10 cellular contexts compared by ENCODE assay signal in genomic region chr16:31488630-31489564, GRCh38. TPM values are rescaled to one million over a fixed set of nuclear protein-coding genes. Genes with fewer than 3 reads are reported as not detected.
DNase-seq lines count a peak whose midpoint lies in the region; ATAC-seq, FAIRE-seq and TF ChIP-seq lines count a peak whose summit lies in the region.
"Had no signal": no experiment of that assay in that cellular context is flagged by ENCODE, and none has a peak within 500 bp of the region (broad histone marks: within the 10 kb centered on the region; RNA-seq: fewer than 3 reads in every experiment).

No MANE protein-coding gene starts in this region.

- peaks cover 6% of the 10 kb centered on the region for H3K4me1 Mint-ChIP-seq in activated CD4-positive, alpha-beta T cell treated with anti-CD3 and anti-CD28 coated beads, Interleukin-2, amount 10 ng/mL, durations not matched to agents 7 days and 5 days
- peaks cover 17% of the 10 kb centered on the region for H3K4me1 Mint-ChIP-seq in brain

- POLR2A ChIA-PET in activated CD4-positive, alpha-beta T cell treated with anti-CD3 and anti-CD28 coated beads, Interleukin-2, amount 10 ng/mL, durations not matched to agents 7 days and 5 days (lab: Charles Lee): no interaction called here

- TF ChIP-seq CTCF in brain (conservative IDR thresholded peaks at IDR 0.05): no peak
- peak in 1 of 3 experiments; percentile 33 for TF ChIP-seq CTCF in keratinocyte (optimal IDR thresholded peaks at IDR 0.05 in 1 of 3, IDR thresholded peaks at IDR 0.05 in 1 of 3, conservative IDR thresholded peaks at IDR 0.05 in 1 of 3; ENCODE audit: extremely low read depth in 1 of 3, insufficient read depth in 2 of 3, low read length in 3 of 3)

- DNase-seq in activated CD4-positive, alpha-beta T cell treated with anti-CD3 and anti-CD28 coated beads, Interleukin-2, amount 10 ng/mL, durations not matched to agents 7 days and 5 days: no peak
- no peak for DNase-seq in activated CD4-positive, alpha-beta T cell treated with anti-CD3 and anti-CD28 coated beads, Interleukin-2, amount 50 U/mL, for 1 hour
- no peak for DNase-seq in keratinocyte (ENCODE audit: low read depth, low spot score)
- no peak for DNase-seq in HAP-1 (ENCODE audit: low spot score in 2 of 2)
- DNase-seq: NCI-H2107 had no signal

- no peaks in the 10 kb centered on the region for H4K20me1 ChIP-seq in keratinocyte (ENCODE audit: control insufficient read depth, extremely low read depth, insufficient read depth, low read length)

- H3K36me3 ChIP-seq in keratinocyte (ENCODE audit: control insufficient read depth in 2 of 2, extremely low read depth in 1 of 2, insufficient read depth in 2 of 2, low read length in 2 of 2) (peaks cover 0 to 6% of the 10 kb centered on the region in 2 experiments), stomach smooth muscle (ENCODE audit: control insufficient read depth in 2 of 2, insufficient read depth in 2 of 2, low read length in 2 of 2) (peaks cover 17 to 29% of the 10 kb centered on the region in 2 donors), HAP-1 (replicated peaks) (peaks cover 3% of the 10 kb centered on the region; the same call in 1 of the 2 replicates)

- FAIRE-seq in keratinocyte (lab: Jason Lieb, UNC): no peak

- ATAC-seq in HG03039 (IDR thresholded peaks at IDR 0.05; ENCODE audit: unreplicated experiment): no peak
- ATAC-seq in HG03175 (IDR thresholded peaks at IDR 0.05; ENCODE audit: unreplicated experiment): no peak

- H3K4me3 Mint-ChIP-seq in activated CD4-positive, alpha-beta T cell treated with anti-CD3 and anti-CD28 coated beads, Interleukin-2, amount 10 ng/mL, durations not matched to agents 7 days and 5 days: peak overlapping the region; percentile 41
- H3K4me3 Mint-ChIP-seq in brain: peak overlapping the region; percentile 43 to 68 (median 61)

- H3K27ac ChIP-seq in keratinocyte (ENCODE audit: control insufficient read depth, insufficient read depth, low read length): no peak overlapping the region
- H3K27ac ChIP-seq in stomach smooth muscle (ENCODE audit: low read length): no peak overlapping the region
- H3K27ac ChIP-seq: VCaP had no signal

- H3K9me3 ChIP-seq in keratinocyte (ENCODE audit: control insufficient read depth, low read depth, low read length) (no peaks in the 10 kb centered on the region), stomach smooth muscle (ENCODE audit: control insufficient read depth in 2 of 2, low read length in 2 of 2) (no peaks in the 10 kb centered on the region), HAP-1 (no peaks in the 10 kb centered on the region)

- H3K9me1 ChIP-seq in keratinocyte (ENCODE audit: control insufficient read depth, extremely low read depth, insufficient read depth, low read length): no peaks in the 10 kb centered on the region

- CTCF ChIA-PET in activated CD4-positive, alpha-beta T cell treated with anti-CD3 and anti-CD28 coated beads, Interleukin-2, amount 10 ng/mL, durations not matched to agents 7 days and 5 days (lab: Charles Lee): interaction anchor here (1.2 to 2.1 kb wide), 4 partner anchors 10 to 372 kb away, joined by 4 to 6 read pairs (median 4); no protein-coding TSS in a partner anchor

- H3K4me1 ChIP-seq in keratinocyte (ENCODE audit: control insufficient read depth, extremely low read depth, insufficient read depth, low read length) (peaks cover 14% of the 10 kb centered on the region), stomach smooth muscle (ENCODE audit: control insufficient read depth, insufficient read depth, low read length) (peaks cover 18% of the 10 kb centered on the region), HAP-1 (no peaks in the 10 kb centered on the region)

- H3K27me3 ChIP-seq in keratinocyte (ENCODE audit: control insufficient read depth, extremely low read depth, insufficient read depth, low read length) (peaks cover 16% of the 10 kb centered on the region), stomach smooth muscle (ENCODE audit: control insufficient read depth in 1 of 2, insufficient read depth in 2 of 2, low read length in 2 of 2) (peaks cover 25 to 31% of the 10 kb centered on the region in 2 donors), HAP-1 (ENCODE audit: low read depth) (no peaks in the 10 kb centered on the region)

- H3K9me3 Mint-ChIP-seq in activated CD4-positive, alpha-beta T cell treated with anti-CD3 and anti-CD28 coated beads, Interleukin-2, amount 10 ng/mL, durations not matched to agents 7 days and 5 days: no peaks in the 10 kb centered on the region
- no peaks in the 10 kb centered on the region for H3K9me3 Mint-ChIP-seq in brain

- dilution Hi-C loops in keratinocyte (cut with MboI; ENCODE audit: extremely low pct_ligation_motif_present, low sequenced_read_pairs): no loop called here

- peak overlapping the region; percentile 91 for H2AFZ ChIP-seq in keratinocyte (ENCODE audit: control insufficient read depth, low read length)

- H3K4me2 ChIP-seq in keratinocyte (ENCODE audit: control insufficient read depth, extremely low read depth, insufficient read depth, low read depth, low read length): peak overlapping the region; percentile 91

- H3K36me3 Mint-ChIP-seq in activated CD4-positive, alpha-beta T cell treated with anti-CD3 and anti-CD28 coated beads, Interleukin-2, amount 10 ng/mL, durations not matched to agents 7 days and 5 days (ENCODE audit: low read depth): peaks cover 5% of the 10 kb centered on the region
- H3K36me3 Mint-ChIP-seq in brain: peaks cover 26% of the 10 kb centered on the region

- H3K4me3 ChIP-seq in keratinocyte (ENCODE audit: control insufficient read depth in 2 of 3, extremely low read depth in 1 of 3, insufficient read depth in 2 of 3, low read depth in 1 of 3, low read length in 3 of 3) (peak overlapping the region in 1 of 3 experiments; percentile 72), stomach smooth muscle (ENCODE audit: low read length in 2 of 2) (peak overlapping the region; percentile 68 to 76), HAP-1 (no peak overlapping the region)

- in situ Hi-C loops in HAP-1 (cut with MboI; ENCODE audit: low sequenced_read_pairs): no loop called here

- peaks cover 6% of the 10 kb centered on the region for H3K27me3 Mint-ChIP-seq in activated CD4-positive, alpha-beta T cell treated with anti-CD3 and anti-CD28 coated beads, Interleukin-2, amount 10 ng/mL, durations not matched to agents 7 days and 5 days
- peaks cover 40% of the 10 kb centered on the region for H3K27me3 Mint-ChIP-seq in brain

- H3K9ac ChIP-seq in keratinocyte (ENCODE audit: control insufficient read depth, extremely low read depth, insufficient read depth, low read length) (no peak overlapping the region), stomach smooth muscle (ENCODE audit: low read length in 2 of 2) (peak overlapping the region in 1 of 2 donors; percentile 8)

- H3K79me2 ChIP-seq in keratinocyte (ENCODE audit: control insufficient read depth, insufficient read depth, low read length): no peaks in the 10 kb centered on the region

- peak overlapping the region; percentile 13 for H3K27ac Mint-ChIP-seq in activated CD4-positive, alpha-beta T cell treated with anti-CD3 and anti-CD28 coated beads, Interleukin-2, amount 10 ng/mL, durations not matched to agents 7 days and 5 days
- peak overlapping the region in 1 of 5 experiments; percentile 80 for H3K27ac Mint-ChIP-seq in brain

RNA-seq across cellular contexts. Expression of gene SLC5A2, which starts 6.0 kb away (rescaled TPM):
- total RNA-seq in activated CD4-positive, alpha-beta T cell treated with anti-CD3 and anti-CD28 coated beads, Interleukin-2, amount 10 ng/mL, durations not matched to agents 7 days and 5 days: under 1 TPM in 1 of 2 experiments, not detected in 1; 0.52 TPM
- polyA plus RNA-seq in brain (ENCODE audit: insufficient read depth, low read depth, low replicate concordance) (3.7 TPM), keratinocyte (0.03 TPM in 2 of 3 replicates, not detected in the other)
- polyA plus RNA-seq in keratinocyte (2011; ENCODE audit: low read depth): not detected
- not detected in 2 replicates for polyA plus RNA-seq in keratinocyte (2011; cell fraction: cytosol; rRNA removed)
- polyA plus RNA-seq in keratinocyte (2011; cell fraction: nucleus; rRNA removed): 0.04 TPM in 1 of 2 replicates, not detected in the other
- polyA plus RNA-seq in keratinocyte (2012; ENCODE audit: low replicate concordance): 0.89 TPM in 1 of 2 replicates, not detected in the other
- not detected in 3 replicates for polyA minus RNA-seq in keratinocyte
- polyA minus RNA-seq in keratinocyte (2011; cell fraction: cytosol; rRNA and poly(A)+ RNA removed): not detected
- not detected in 2 replicates for polyA minus RNA-seq in keratinocyte (2011; cell fraction: nucleus; rRNA and poly(A)+ RNA removed)

RNA-seq across cellular contexts. Expression of gene TGFB1I1, which starts 16.9 kb away (rescaled TPM):
- total RNA-seq in activated CD4-positive, alpha-beta T cell treated with anti-CD3 and anti-CD28 coated beads, Interleukin-2, amount 10 ng/mL, durations not matched to agents 7 days and 5 days: under 1 TPM; 0.20 to 0.48 TPM
- polyA plus RNA-seq in brain (ENCODE audit: insufficient read depth, low read depth, low replicate concordance) (15.8 TPM), keratinocyte (3.7 to 14.0 TPM (median 5.5 TPM) in 3 replicates)
- polyA plus RNA-seq in keratinocyte (2011; ENCODE audit: low read depth): 1.1 TPM
- 9.0 and 12.1 TPM in 2 replicates for polyA plus RNA-seq in keratinocyte (2011; cell fraction: cytosol; rRNA removed)
- polyA plus RNA-seq in keratinocyte (2011; cell fraction: nucleus; rRNA removed): 11.4 and 14.5 TPM in 2 replicates
- 4.3 and 20.4 TPM in 2 replicates for polyA plus RNA-seq in keratinocyte (2012; ENCODE audit: low replicate concordance)
- 4.4 to 17.5 TPM (median 5.2 TPM) in 3 replicates for polyA minus RNA-seq in keratinocyte
- polyA minus RNA-seq in keratinocyte (2011; cell fraction: cytosol; rRNA and poly(A)+ RNA removed): 17.8 TPM
- polyA minus RNA-seq in keratinocyte (2011; cell fraction: nucleus; rRNA and poly(A)+ RNA removed): 2.8 and 5.0 TPM in 2 replicates

RNA-seq across cellular contexts. Expression of gene RUSF1, which starts 19.3 kb away (rescaled TPM):
- total RNA-seq in activated CD4-positive, alpha-beta T cell treated with anti-CD3 and anti-CD28 coated beads, Interleukin-2, amount 10 ng/mL, durations not matched to agents 7 days and 5 days: 10 to 100 TPM; 39.5 to 43.7 TPM
- 103 TPM for polyA plus RNA-seq in brain (ENCODE audit: insufficient read depth, low read depth, low replicate concordance)
- 12.2 to 23.3 TPM (median 17.4 TPM) in 3 replicates for polyA plus RNA-seq in keratinocyte
- polyA plus RNA-seq in keratinocyte (2011; ENCODE audit: low read depth): 28.3 TPM
- 5.1 and 9.5 TPM in 2 replicates for polyA plus RNA-seq in keratinocyte (2011; cell fraction: cytosol; rRNA removed)
- polyA plus RNA-seq in keratinocyte (2011; cell fraction: nucleus; rRNA removed): 55.9 and 68.3 TPM in 2 replicates
- 24.1 and 26.1 TPM in 2 replicates for polyA plus RNA-seq in keratinocyte (2012; ENCODE audit: low replicate concordance)
- polyA minus RNA-seq in keratinocyte: 13.6 to 38.1 TPM (median 21.5 TPM) in 3 replicates
- 14.2 TPM for polyA minus RNA-seq in keratinocyte (2011; cell fraction: cytosol; rRNA and poly(A)+ RNA removed)
- polyA minus RNA-seq in keratinocyte (2011; cell fraction: nucleus; rRNA and poly(A)+ RNA removed): 26.1 and 27.0 TPM in 2 replicates

RNA-seq across cellular contexts. Expression of gene ARMC5, which starts 29.6 kb away (rescaled TPM):
- total RNA-seq in activated CD4-positive, alpha-beta T cell treated with anti-CD3 and anti-CD28 coated beads, Interleukin-2, amount 10 ng/mL, durations not matched to agents 7 days and 5 days: 10 to 100 TPM; 11.4 to 12.3 TPM
- polyA plus RNA-seq in brain (ENCODE audit: insufficient read depth, low read depth, low replicate concordance) (19.2 TPM), keratinocyte (3.0 to 4.4 TPM (median 3.8 TPM) in 3 replicates)
- polyA plus RNA-seq in keratinocyte (2011; ENCODE audit: low read depth): 6.1 TPM
- polyA plus RNA-seq in keratinocyte (2011; cell fraction: cytosol; rRNA removed): 1.2 and 3.6 TPM in 2 replicates
- polyA plus RNA-seq in keratinocyte (2011; cell fraction: nucleus; rRNA removed): 8.9 and 12.5 TPM in 2 replicates
- polyA plus RNA-seq in keratinocyte (2012; ENCODE audit: low replicate concordance): 6.2 and 7.6 TPM in 2 replicates
- polyA minus RNA-seq in keratinocyte: 1.9 to 10.4 TPM (median 3.2 TPM) in 3 replicates
- 9.0 TPM for polyA minus RNA-seq in keratinocyte (2011; cell fraction: cytosol; rRNA and poly(A)+ RNA removed)
- polyA minus RNA-seq in keratinocyte (2011; cell fraction: nucleus; rRNA and poly(A)+ RNA removed): 6.1 and 9.2 TPM in 2 replicates

RNA-seq across cellular contexts. Expression of gene AHSP, which starts 38.8 kb away (rescaled TPM):
- not detected for total RNA-seq in activated CD4-positive, alpha-beta T cell treated with anti-CD3 and anti-CD28 coated beads, Interleukin-2, amount 10 ng/mL, durations not matched to agents 7 days and 5 days
- polyA plus RNA-seq in brain (ENCODE audit: insufficient read depth, low read depth, low replicate concordance) (not detected), keratinocyte (not detected in 3 replicates)
- 2.7 TPM for polyA plus RNA-seq in keratinocyte (2011; ENCODE audit: low read depth)
- polyA plus RNA-seq in keratinocyte (2011; cell fraction: cytosol; rRNA removed): 0.21 TPM in 1 of 2 replicates, not detected in the other
- polyA plus RNA-seq in keratinocyte (2011; cell fraction: nucleus; rRNA removed): not detected in 2 replicates
- not detected in 2 replicates for polyA plus RNA-seq in keratinocyte (2012; ENCODE audit: low replicate concordance)
- polyA minus RNA-seq in keratinocyte: not detected in 3 replicates
- polyA minus RNA-seq in keratinocyte (2011; cell fraction: cytosol; rRNA and poly(A)+ RNA removed): not detected
- not detected in 2 replicates for polyA minus RNA-seq in keratinocyte (2011; cell fraction: nucleus; rRNA and poly(A)+ RNA removed)
